Comparison of ENCODE assay signal across 7 cellular contexts in the genomic region with DNA sequence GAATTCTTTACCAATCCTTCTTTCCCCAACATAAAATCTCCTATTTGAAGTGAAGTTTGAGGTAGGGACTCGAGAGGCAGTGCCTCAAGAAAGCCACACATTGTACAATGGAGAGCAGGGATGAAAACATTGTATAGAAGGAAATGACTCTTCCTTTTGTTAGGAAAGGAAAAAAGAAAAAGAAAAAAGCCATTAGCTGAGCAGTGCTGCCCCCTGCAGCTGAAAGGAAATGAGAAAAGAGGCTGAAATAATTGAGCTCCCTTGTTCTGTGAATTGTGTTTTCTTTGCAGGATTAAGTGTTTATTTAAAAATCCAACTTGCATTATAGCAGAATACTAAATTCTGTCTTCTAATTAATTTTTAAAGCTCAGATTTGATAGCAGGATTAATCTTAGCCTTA.
DNase-seq lines count a peak whose midpoint lies in the region; ATAC-seq and TF ChIP-seq lines count a peak whose summit lies in the region.

No MANE protein-coding gene starts in this region.

- H3K27ac Mint-ChIP-seq in endodermal cell: no peak overlapping the region

- no peak for ATAC-seq in HG02571 (IDR thresholded peaks at IDR 0.05; ENCODE audit: unreplicated experiment)

- no peak overlapping the region for H3K9ac ChIP-seq in endodermal cell (ENCODE audit: extremely low read depth, low read length, poor library complexity, severe bottlenecking)

- H3K9me3 ChIP-seq in endodermal cell (ENCODE audit: control insufficient read depth, low read length): peaks cover 5% of the 10 kb centered on the region

- no peaks in the 10 kb centered on the region for H3K36me3 ChIP-seq in endodermal cell (ENCODE audit: control insufficient read depth, insufficient read depth, low read length)

- H3K27me3 ChIP-seq in endodermal cell (ENCODE audit: control insufficient read depth, insufficient read depth, low read length, poor library complexity, severe bottlenecking): no peaks in the 10 kb centered on the region

- H3K9me3 Mint-ChIP-seq in endodermal cell: peaks cover 15% of the 10 kb centered on the region

- in situ Hi-C loops in GM13976 (cut with MboI; ENCODE audit: low sequenced_read_pairs, unreplicated experiment): loop anchor here (25.0 kb wide), 1 partner anchor 283 kb away; no protein-coding TSS in a partner anchor

- no peaks in the 10 kb centered on the region for H3K4me1 ChIP-seq in endodermal cell (ENCODE audit: control insufficient read depth, insufficient read depth, low read length)

- no peak overlapping the region for H3K27ac ChIP-seq in endodermal cell (ENCODE audit: low read depth, low read length)

- peaks cover 4% of the 10 kb centered on the region for H3K4me1 Mint-ChIP-seq in endodermal cell

- TF ChIP-seq CTCF in GM13976 (IDR thresholded peaks at IDR 0.05; ENCODE audit: borderline replicate concordance, control extremely low read depth, extremely low read depth, insufficient read depth, missing control alignments): no peak
- peak; percentile 72 for TF ChIP-seq CTCF in endodermal cell (conservative IDR thresholded peaks at IDR 0.05)

- DNase-seq in GM13976 (ENCODE audit: low spot score): peak; percentile 23
- peak; percentile 68 for DNase-seq in NCI-H69 (lab: John Stamatoyannopoulos, UW)
- DNase-seq in endodermal cell: peak; percentile 70
- peak; percentile 21 for DNase-seq in putamen (ENCODE audit: low spot score)
- DNase-seq in LoVo (ENCODE audit: low spot score): no peak
- no peak for DNase-seq in GF-D8 (lab: John Stamatoyannopoulos, UW)

- WGBS in endodermal cell (ENCODE audit: insufficient coverage in 1 of 2, insufficient read length in 1 of 2), 2 experiments: 57 to 71% methylated on average over 1 of the region's 1 CpG

- peaks cover 2% of the 10 kb centered on the region for H3K36me3 Mint-ChIP-seq in endodermal cell (ENCODE audit: low read depth)

- no peak overlapping the region for H3K4me3 Mint-ChIP-seq in endodermal cell

- peaks cover 6% of the 10 kb centered on the region for H3K27me3 Mint-ChIP-seq in endodermal cell (ENCODE audit: insufficient read depth)

- no peak overlapping the region for H3K4me3 ChIP-seq in endodermal cell (ENCODE audit: low read length)

Comparison
In these comparisons a context has a peak if more than half of its experiments do, and no peak if none do; other contexts are left out.
1. DNase-seq: peak in GM13976 (single experiment), NCI-H69 (single experiment), endodermal cell (single experiment) and putamen (single experiment); none in LoVo (single experiment) and GF-D8 (single experiment).